Comparison of ENCODE assay signal across 10 cellular contexts in genomic region chr2:43127941-43128561, GRCh38.
A peak's percentile ranks its signal among the peaks of the same experiment; 100 is the strongest.
DNase-seq lines count a peak whose midpoint lies in the region; ATAC-seq and TF ChIP-seq lines count a peak whose summit lies in the region.
"Had no signal": no experiment of that assay in that cellular context is flagged by ENCODE, and none has a peak within 500 bp of the region (broad histone marks: within the 10 kb centered on the region; RNA-seq: fewer than 3 reads in every experiment).

No MANE protein-coding gene starts in this region.

- POLR2A ChIA-PET in activated CD8-positive, alpha-beta T cell treated with anti-CD3 and anti-CD28 coated beads, Interleukin-2, amount 10 ng/mL, durations not matched to agents 7 days and 5 days (lab: Charles Lee) = interaction anchor here (1.0 to 23.3 kb wide), 3 partner anchors 9 to 95 kb away, joined by 3 to 622 read pairs (median 3); partner anchors contain the start of gene ZFP36L2

- WGBS in tibial nerve, 2 donors = 86 to 90% methylated on average over 8 of the region's 8 CpGs

- H3K4me1 ChIP-seq in tibial nerve (peaks cover 0 to 54% (median 31%) of the 10 kb centered on the region in 4 donors), uterus (no peaks in the 10 kb centered on the region)

- intact Hi-C loops in uterus (cut with DNase I; ENCODE audit: low total_unique reads) = no loop called here

- H3K36me3 ChIP-seq in tibial nerve (no peaks in the 10 kb centered on the region), uterus (no peaks in the 10 kb centered on the region)

- no peaks in the 10 kb centered on the region for H3K9me3 Mint-ChIP-seq in activated naive CD4-positive, alpha-beta T cell treated with anti-CD3 and anti-CD28 coated beads, Interleukin-2, amount 50 U/mL, for 24 hours
- no peaks in the 10 kb centered on the region for H3K9me3 Mint-ChIP-seq in activated CD8-positive, alpha-beta T cell treated with anti-CD3 and anti-CD28 coated beads, Interleukin-2, amount 10 ng/mL, durations not matched to agents 7 days and 5 days (ENCODE audit: insufficient read depth)
- H3K9me3 Mint-ChIP-seq in memory B cell (peaks cover 2% of the 10 kb centered on the region), nephron progenitor cell (no peaks in the 10 kb centered on the region)

- H3K4me3 ChIP-seq in tibial nerve (no peak overlapping the region), uterus (no peak overlapping the region)
- H3K4me3 ChIP-seq: coronary artery had no signal

- TF ChIP-seq EP300 in tibial nerve (IDR thresholded peaks at IDR 0.05) = no peak

- TF ChIP-seq POLR2A in tibial nerve (IDR thresholded peaks at IDR 0.05) (no peak), uterus (IDR thresholded peaks at IDR 0.05) (no peak)

- no peak overlapping the region for H3K4me3 Mint-ChIP-seq in activated naive CD4-positive, alpha-beta T cell treated with anti-CD3 and anti-CD28 coated beads, Interleukin-2, amount 50 U/mL, for 24 hours
- H3K4me3 Mint-ChIP-seq in activated CD8-positive, alpha-beta T cell treated with anti-CD3 and anti-CD28 coated beads, Interleukin-2, amount 10 ng/mL, durations not matched to agents 7 days and 5 days = peak overlapping the region; percentile 54
- H3K4me3 Mint-ChIP-seq in memory B cell = no peak overlapping the region
- H3K4me3 Mint-ChIP-seq in nephron progenitor cell = no peak overlapping the region

- no peaks in the 10 kb centered on the region for H3K27me3 Mint-ChIP-seq in activated naive CD4-positive, alpha-beta T cell treated with anti-CD3 and anti-CD28 coated beads, Interleukin-2, amount 50 U/mL, for 24 hours
- H3K27me3 Mint-ChIP-seq in activated CD8-positive, alpha-beta T cell treated with anti-CD3 and anti-CD28 coated beads, Interleukin-2, amount 10 ng/mL, durations not matched to agents 7 days and 5 days (ENCODE audit: low read depth) = no peaks in the 10 kb centered on the region
- no peaks in the 10 kb centered on the region for H3K27me3 Mint-ChIP-seq in memory B cell
- H3K27me3 Mint-ChIP-seq in nephron progenitor cell (ENCODE audit: low read depth, poor library complexity) = peaks cover 5% of the 10 kb centered on the region

- CTCF ChIA-PET in activated CD8-positive, alpha-beta T cell treated with anti-CD3 and anti-CD28 coated beads, Interleukin-2, amount 10 ng/mL, durations not matched to agents 7 days and 5 days (lab: Charles Lee) = interaction anchor here (0.8 to 22.0 kb wide), 13 partner anchors 9 to 356 kb away, joined by 3 to 666 read pairs (median 5); partner anchors contain the start of gene ZFP36L2

- H3K4me1 Mint-ChIP-seq in activated naive CD4-positive, alpha-beta T cell treated with anti-CD3 and anti-CD28 coated beads, Interleukin-2, amount 50 U/mL, for 24 hours = peaks cover 82% of the 10 kb centered on the region
- H3K4me1 Mint-ChIP-seq in activated CD8-positive, alpha-beta T cell treated with anti-CD3 and anti-CD28 coated beads, Interleukin-2, amount 10 ng/mL, durations not matched to agents 7 days and 5 days (ENCODE audit: low read depth) = peaks cover 86% of the 10 kb centered on the region
- peaks cover 73% of the 10 kb centered on the region for H3K4me1 Mint-ChIP-seq in memory B cell
- H3K4me1 Mint-ChIP-seq in nephron progenitor cell = peaks cover 72% of the 10 kb centered on the region

- H3K9me3 ChIP-seq in tibial nerve (no peaks in the 10 kb centered on the region), uterus (no peaks in the 10 kb centered on the region)

- ATAC-seq in activated CD8-positive, alpha-beta T cell treated with anti-CD3 and anti-CD28 coated beads, Interleukin-2, amount 10 ng/mL, durations not matched to agents 7 days and 5 days = no peak
- no peak for ATAC-seq in memory B cell (ENCODE audit: low read depth)

- no peaks in the 10 kb centered on the region for H3K27me3 ChIP-seq in tibial nerve
- no peaks in the 10 kb centered on the region for H3K27me3 ChIP-seq in uterus

- H3K27ac Mint-ChIP-seq in activated naive CD4-positive, alpha-beta T cell treated with anti-CD3 and anti-CD28 coated beads, Interleukin-2, amount 50 U/mL, for 24 hours = peak overlapping the region; percentile 3
- H3K27ac Mint-ChIP-seq in activated CD8-positive, alpha-beta T cell treated with anti-CD3 and anti-CD28 coated beads, Interleukin-2, amount 10 ng/mL, durations not matched to agents 7 days and 5 days = peak overlapping the region; percentile 100
- H3K27ac Mint-ChIP-seq in memory B cell (peak overlapping the region; percentile 95), nephron progenitor cell (no peak overlapping the region)

- DNase-seq in activated naive CD4-positive, alpha-beta T cell (lab: John Stamatoyannopoulos, UW) = no peak
- no peak for DNase-seq in activated CD8-positive, alpha-beta T cell treated with anti-CD3 and anti-CD28 coated beads, Interleukin-2, amount 10 ng/mL, durations not matched to agents 7 days and 5 days
- DNase-seq in memory B cell (ENCODE audit: low spot score in 2 of 2) = no peak
- DNase-seq in tibial nerve (ENCODE audit: low spot score in 2 of 2) = no peak
- DNase-seq in uterus = no peak
- no peak for DNase-seq in nephron progenitor cell
- DNase-seq in activated gamma-delta T cell (lab: John Stamatoyannopoulos, UW) = no peak
- DNase-seq: NCI-H187 treated with DMSO at 0.1 percent for 48 hours had no signal

- no peaks in the 10 kb centered on the region for H3K36me3 Mint-ChIP-seq in activated naive CD4-positive, alpha-beta T cell treated with anti-CD3 and anti-CD28 coated beads, Interleukin-2, amount 50 U/mL, for 24 hours
- H3K36me3 Mint-ChIP-seq in activated CD8-positive, alpha-beta T cell treated with anti-CD3 and anti-CD28 coated beads, Interleukin-2, amount 10 ng/mL, durations not matched to agents 7 days and 5 days (ENCODE audit: low read depth) = peaks cover 36% of the 10 kb centered on the region
- H3K36me3 Mint-ChIP-seq in memory B cell (no peaks in the 10 kb centered on the region), nephron progenitor cell (ENCODE audit: low read depth) (no peaks in the 10 kb centered on the region)

- H3K27ac ChIP-seq in tibial nerve (peak overlapping the region in 3 of 4 donors; percentile 62 to 93 (median 75)), uterus (no peak overlapping the region)

- TF ChIP-seq CTCF in tibial nerve (IDR thresholded peaks at IDR 0.05) (no peak), uterus (IDR thresholded peaks at IDR 0.05) (no peak), nephron progenitor cell (IDR thresholded peaks at IDR 0.05) (no peak)

Comparison
In these comparisons a context has a peak if more than half of its experiments do, and no peak if none do; other contexts are left out.
1. H3K27ac ChIP-seq: peak in tibial nerve (3 of 4); none in uterus (0 of 2).